ENCODE assay signal across 8 cellular contexts in genomic region chr16:57041182-57042156, GRCh38.
DNase-seq lines count a peak whose midpoint lies in the region; ATAC-seq and TF ChIP-seq lines count a peak whose summit lies in the region.

No MANE protein-coding gene starts in this region.

- ATAC-seq in GM19351 (IDR thresholded peaks at IDR 0.05; ENCODE audit: unreplicated experiment) (peak; percentile 40), HG03342 (IDR thresholded peaks at IDR 0.05; ENCODE audit: unreplicated experiment) (peak; percentile 27)

- peak; percentile 84 for DNase-seq in activated CD8-positive, alpha-beta memory T cell treated with anti-CD3 and anti-CD28 coated beads, Interleukin-2, amount 50 U/mL, for 4 hours
- no peak for DNase-seq in NCI-H2196 treated with DMSO at 0.1 percent for 48 hours (lab: John Stamatoyannopoulos, UW; ENCODE audit: unreplicated experiment)
- no peak for DNase-seq in coronary artery (ENCODE audit: low spot score)
- DNase-seq in erythroblast (lab: John Stamatoyannopoulos, UW) = no peak
- DNase-seq in NCI-H510A treated with DMSO at 0.1 percent for 48 hours (lab: John Stamatoyannopoulos, UW) = no peak

- no peaks in the 10 kb centered on the region for H3K9me3 ChIP-seq in neutrophil

- no peak for TF ChIP-seq POLR2A in erythroblast (IDR thresholded peaks at IDR 0.05; ENCODE audit: low read length)

- H3K4me1 ChIP-seq in neutrophil (ENCODE audit: control insufficient read depth in 1 of 2, insufficient read depth in 1 of 2, low read depth in 1 of 2, low read length in 1 of 2) = peaks cover 97 to 98% of the 10 kb centered on the region in 2 experiments

- H3K4me3 ChIP-seq in neutrophil (ENCODE audit: low read depth in 1 of 2, low read length in 1 of 2) = peak overlapping the region; percentile 59 to 69
- no peak overlapping the region for H3K4me3 ChIP-seq in coronary artery

- H3K27me3 ChIP-seq in neutrophil = no peaks in the 10 kb centered on the region

- H3K36me3 ChIP-seq in neutrophil = peaks cover 36% of the 10 kb centered on the region

- TF ChIP-seq CTCF in neutrophil (IDR thresholded peaks at IDR 0.05) = no peak
- no peak for TF ChIP-seq CTCF in coronary artery (IDR thresholded peaks at IDR 0.05)

- H3K27ac ChIP-seq in neutrophil (peak overlapping the region; percentile 87), coronary artery (no peak overlapping the region)
